ENCODE assay signal across 25 cellular contexts in the genomic region with DNA sequence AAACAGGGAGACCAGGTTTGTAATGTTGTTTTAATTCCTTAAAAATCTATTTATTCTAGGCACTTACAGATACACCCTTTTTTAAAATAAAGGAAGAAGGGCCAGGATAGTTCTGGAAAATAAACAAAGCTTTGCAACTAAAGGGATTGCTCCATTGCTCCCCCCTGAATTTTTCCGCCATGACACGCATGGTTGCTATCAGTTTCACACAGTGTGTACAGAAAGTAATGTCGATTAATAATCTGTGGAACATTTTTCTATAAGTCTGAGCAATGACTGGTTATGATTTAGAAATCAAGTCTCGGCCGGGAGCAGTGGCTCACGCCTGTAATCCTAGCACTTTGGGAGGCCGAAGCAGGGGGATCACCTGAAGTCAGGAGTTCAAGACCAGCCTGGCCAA.
"Had no signal": no experiment of that assay in that cellular context is flagged by ENCODE, and none has a peak within 500 bp of the region (broad histone marks: within the 10 kb centered on the region; RNA-seq: fewer than 3 reads in every experiment).

No MANE protein-coding gene starts in this region.

- H3K27me3 ChIP-seq: colonic mucosa, esophagus muscularis mucosa, gastrocnemius medialis, neutrophil, sigmoid colon, stomach, tibial artery, upper lobe of left lung, uterus had no signal

- H3K36me3 ChIP-seq: colonic mucosa, esophagus muscularis mucosa, gastrocnemius medialis, neutrophil, sigmoid colon, stomach, tibial artery, upper lobe of left lung, uterus had no signal

- ATAC-seq: gastrocnemius medialis; left lobe of liver; mucosa of descending colon; natural killer cell treated with Interleukin-12 subunit alpha and Interleukin-12 subunit beta and Interleukin-15 and Interleukin-18, amount 100 ng/mL, for 72 hours; psoas muscle; right cardiac atrium; stimulated activated effector memory CD8-positive, alpha-beta T cell treated with anti-CD3 and anti-CD28 coated beads, Interleukin-12 subunit alpha, Interleukin-12 subunit beta, amount 100 ng/mL, for 72 hours had no signal

- H3K27ac ChIP-seq: colonic mucosa, esophagus muscularis mucosa, neutrophil, psoas muscle, sigmoid colon, tibial artery, upper lobe of left lung, uterus had no signal

- DNase-seq: colonic mucosa; effector memory CD4-positive, alpha-beta T cell; gastrocnemius medialis; head of caudate nucleus; kidney; mesenchymal stem cell; mucosa of descending colon; naive B cell; psoas muscle; right cardiac atrium; sigmoid colon; stimulated activated CD4-positive, alpha-beta T cell treated with anti-CD3 and anti-CD28 coated beads, Interleukin-2, amount 100 ng/mL, for 24 hours; stimulated activated CD4-positive, alpha-beta T cell treated with anti-CD3 and anti-CD28 coated beads, Interleukin-4, amount 100 ng/mL, for 24 hours; stimulated activated naive CD4-positive, alpha-beta T cell treated with Interleukin-2 at 50 U/mL for 16 hours; stomach; tibial artery; upper lobe of left lung; uterus had no signal

- H3K4me1 ChIP-seq: colonic mucosa, upper lobe of left lung, uterus had no signal

- FAIRE-seq: endothelial cell of umbilical vein, kidney had no signal

- H3K9me3 ChIP-seq: colonic mucosa, esophagus muscularis mucosa, gastrocnemius medialis, mucosa of descending colon, neutrophil, psoas muscle, sigmoid colon, stomach, tibial artery, upper lobe of left lung, uterus had no signal

- H3K4me3 ChIP-seq: colonic mucosa, esophagus muscularis mucosa, gastrocnemius medialis, lung, mucosa of descending colon, psoas muscle, sigmoid colon, stomach, tibial artery, upper lobe of left lung, uterus had no signal
